Comparison of ENCODE assay signal across 1 cellular context in genomic region chr10:77661100-77661499, GRCh38.
TF ChIP-seq lines count a peak whose summit lies in the region.

No MANE protein-coding gene starts in this region.

TF ChIP-seq in HCT116, 20 proteins besides CTCF, POLR2A, EP300 and RAD21 (continued from another document):
- TF ChIP-seq REST (IDR thresholded peaks at IDR 0.05; ENCODE audit: low read depth) (no peak), SIN3A (IDR thresholded peaks at IDR 0.05; ENCODE audit: low read depth) (no peak), CEBPB (IDR thresholded peaks at IDR 0.05; ENCODE audit: low read depth) (no peak), YY1 (IDR thresholded peaks at IDR 0.05; ENCODE audit: extremely low read depth, insufficient replicate concordance, low read depth, low read length) (no peak)
